In the genomic region with DNA sequence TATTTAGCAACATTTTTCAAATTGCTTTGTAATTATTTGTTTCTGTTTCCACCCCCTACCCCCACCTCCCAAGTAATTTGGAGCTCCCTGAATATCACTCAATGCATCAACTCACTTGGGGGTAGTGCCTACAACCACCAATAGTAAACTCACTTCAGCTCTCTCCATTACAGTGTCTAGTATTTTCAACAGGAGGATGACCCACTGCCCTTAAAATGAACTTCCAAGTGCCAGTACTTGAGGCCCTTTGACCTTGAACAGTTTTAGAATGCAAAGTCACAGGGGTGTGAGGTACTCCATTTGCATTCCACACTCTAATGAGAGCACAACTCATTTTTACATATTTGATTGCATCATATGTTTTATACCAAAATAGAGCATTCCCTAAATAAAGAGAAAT, we compare ENCODE assay signal across 18 cellular contexts.
A peak's percentile ranks its signal among the peaks of the same experiment; 100 is the strongest.
DNase-seq lines count a peak whose midpoint lies in the region; ATAC-seq and TF ChIP-seq lines count a peak whose summit lies in the region.
"Had no signal": no experiment of that assay in that cellular context is flagged by ENCODE, and none has a peak within 500 bp of the region (broad histone marks: within the 10 kb centered on the region; RNA-seq: fewer than 3 reads in every experiment).

No MANE protein-coding gene starts in this region.

- H3K27me3 ChIP-seq in right atrium auricular region (no peaks in the 10 kb centered on the region), OCI-LY1 (ENCODE audit: insufficient read depth, low read length) (no peaks in the 10 kb centered on the region)
- H3K27me3 ChIP-seq: SJCRH30 had no signal

- TF ChIP-seq CTCF in right atrium auricular region (IDR thresholded peaks at IDR 0.05) (no peak), OCI-LY1 (IDR thresholded peaks at IDR 0.05; ENCODE audit: low read length) (no peak)

- H3F3A ChIP-seq in OCI-LY1 (ENCODE audit: insufficient read depth, low read length) = no peaks in the 10 kb centered on the region

- DNase-seq in Right ventricle myocardium superior (no peak), right atrium auricular region (ENCODE audit: low spot score) (no peak), left cardiac atrium (no peak), medulla oblongata (ENCODE audit: extremely low spot score) (no peak), SW480 (ENCODE audit: low spot score) (no peak)
- DNase-seq in stimulated activated CD8-positive, alpha-beta memory T cell treated with anti-CD3 and anti-CD28 coated beads, Interleukin-4, amount 100 ng/mL, for 48 hours = no peak
- DNase-seq: GDM1; KBM-7; NCI-H1092 treated with DMSO at 0.1 percent for 48 hours; NCI-H1436 treated with DMSO at 0.1 percent for 48 hours; NCI-H1930; NCI-H226; NCI-H524; NCI-H774; NK-92 treated with Interleukin-12 subunit alpha and Interleukin-12 subunit beta, amount 100 ng/mL, for 24 hours; SJCRH30 had no signal

- intact Hi-C loops in Right ventricle myocardium superior (cut with DNase I) (no loop called here), left cardiac atrium (cut with DNase I) (loop anchor here in 1 of 2 donors (10.0 kb wide), 1 partner anchor 509 kb away; no protein-coding TSS in a partner anchor)

- no peak overlapping the region for H3K4me2 ChIP-seq in OCI-LY1 (ENCODE audit: low read length)

- H3K4me3 ChIP-seq in right atrium auricular region (no peak overlapping the region), OCI-LY1 (ENCODE audit: low read depth, low read length, poor library complexity, severe bottlenecking) (no peak overlapping the region)
- H3K4me3 ChIP-seq: SJCRH30 had no signal

- H3K4me1 ChIP-seq in right atrium auricular region (no peaks in the 10 kb centered on the region), OCI-LY1 (ENCODE audit: insufficient read depth, low read length, severe bottlenecking) (peaks cover 9% of the 10 kb centered on the region)
- H3K4me1 ChIP-seq: SJCRH30 had no signal

- peak overlapping the region; percentile 41; the same call in 1 of the 2 replicates for H2AFZ ChIP-seq in OCI-LY1 (ENCODE audit: low read length)

- no peak overlapping the region for H3K9ac ChIP-seq in OCI-LY1 (ENCODE audit: low read length)

- H3K36me3 ChIP-seq in right atrium auricular region (no peaks in the 10 kb centered on the region), OCI-LY1 (ENCODE audit: insufficient read depth, low read length) (no peaks in the 10 kb centered on the region)
- H3K36me3 ChIP-seq: SJCRH30 had no signal

- H3K79me2 ChIP-seq in OCI-LY1 (ENCODE audit: insufficient read depth, low read length) = no peaks in the 10 kb centered on the region

- H3K9me2 ChIP-seq in OCI-LY1 (ENCODE audit: low read depth, low read length) = no peaks in the 10 kb centered on the region

- H3K9me3 ChIP-seq in right atrium auricular region (no peaks in the 10 kb centered on the region), OCI-LY1 (ENCODE audit: low read length) (no peaks in the 10 kb centered on the region)
- H3K9me3 ChIP-seq: SJCRH30 had no signal

- H3K27ac ChIP-seq in right atrium auricular region = no peak overlapping the region
- no peak overlapping the region for H3K27ac ChIP-seq in OCI-LY1 (ENCODE audit: low read depth, low read length, poor library complexity, severe bottlenecking)
- H3K27ac ChIP-seq: SJCRH30 had no signal

- ATAC-seq in Right ventricle myocardium superior (ENCODE audit: poor library complexity) (peak; percentile 55), left cardiac atrium (peak; percentile 33 to 50)
- ATAC-seq: Panc1 had no signal

- no peaks in the 10 kb centered on the region for H4K20me1 ChIP-seq in OCI-LY1 (ENCODE audit: insufficient read depth, low read length)
